In genomic region chr11:3228445-3228829, GRCh38 we compare ENCODE assay signal across 31 cellular contexts. TPM values are rescaled to one million over a fixed set of nuclear protein-coding genes. Genes with fewer than 3 reads are reported as not detected.
"Had no signal": no experiment of that assay in that cellular context is flagged by ENCODE, and none has a peak within 500 bp of the region (broad histone marks: within the 10 kb centered on the region; RNA-seq: fewer than 3 reads in every experiment).

No MANE protein-coding gene starts in this region.

- H3K27ac ChIP-seq: esophagus squamous epithelium, heart right ventricle, left lung, neutrophil, prostate gland, right atrium auricular region, sigmoid colon, thoracic aorta, tibial nerve, upper lobe of right lung, uterus had no signal

- H3K4me3 ChIP-seq: esophagus squamous epithelium, heart right ventricle, left lung, prostate gland, right atrium auricular region, sigmoid colon, thoracic aorta, tibial nerve, upper lobe of right lung, uterus had no signal

- H3K36me3 Mint-ChIP-seq: natural killer cell; stimulated activated naive B cell treated with anti-CD40 and anti-IgM and Interleukin-4, amounts not matched to agents 10 μg/mL and 1 μg/mL and 100 μg/mL, for 72 hours had no signal

- H3K27me3 ChIP-seq: right atrium auricular region, uterus had no signal

- ATAC-seq: effector memory CD8-positive, alpha-beta T cell; heart right ventricle; left cardiac atrium; left lung; natural killer cell; stimulated activated naive B cell treated with anti-CD40 and anti-IgM and Interleukin-4, amounts not matched to agents 10 μg/mL and 1 μg/mL and 100 μg/mL, for 72 hours; upper lobe of right lung had no signal

- H3K9me3 ChIP-seq: esophagus squamous epithelium, heart right ventricle, left lung, neutrophil, prostate gland, right atrium auricular region, sigmoid colon, thoracic aorta, tibial nerve, upper lobe of right lung, uterus had no signal

- H3K27ac Mint-ChIP-seq: effector memory CD8-positive, alpha-beta T cell; natural killer cell; stimulated activated naive B cell treated with anti-CD40 and anti-IgM and Interleukin-4, amounts not matched to agents 10 μg/mL and 1 μg/mL and 100 μg/mL, for 72 hours; stimulated activated naive CD8-positive, alpha-beta T cell treated with anti-CD3 and anti-CD28 coated beads, Interleukin-15, Interleukin-2, amounts not matched to agents 100 ng/mL and 50 ng/mL, for 24 hours had no signal

- H3K4me1 ChIP-seq: esophagus squamous epithelium, left lung, prostate gland, right atrium auricular region, upper lobe of right lung, uterus had no signal

- H3K4me1 Mint-ChIP-seq: stimulated activated naive B cell treated with anti-CD40 and anti-IgM and Interleukin-4, amounts not matched to agents 10 μg/mL and 1 μg/mL and 100 μg/mL, for 72 hours had no signal

- H3K27me3 Mint-ChIP-seq: stimulated activated naive CD8-positive, alpha-beta T cell treated with anti-CD3 and anti-CD28 coated beads, Interleukin-15, Interleukin-2, amounts not matched to agents 100 ng/mL and 50 ng/mL, for 24 hours had no signal

- H3K9me3 Mint-ChIP-seq: effector memory CD8-positive, alpha-beta T cell; natural killer cell; stimulated activated naive B cell treated with anti-CD40 and anti-IgM and Interleukin-4, amounts not matched to agents 10 μg/mL and 1 μg/mL and 100 μg/mL, for 72 hours; stimulated activated naive CD8-positive, alpha-beta T cell treated with anti-CD3 and anti-CD28 coated beads, Interleukin-15, Interleukin-2, amounts not matched to agents 100 ng/mL and 50 ng/mL, for 24 hours had no signal

- H3K36me3 ChIP-seq: esophagus squamous epithelium, heart right ventricle, left lung, neutrophil, prostate gland, right atrium auricular region, sigmoid colon, thoracic aorta, tibial nerve, upper lobe of right lung, uterus had no signal

- DNase-seq: cortex of kidney; effector memory CD8-positive, alpha-beta T cell; erythroblast; esophagus squamous epithelium; foreskin melanocyte; glutamatergic neuron; hippocampal formation; left cardiac atrium; mesendoderm; midbrain; natural killer cell; sigmoid colon; stimulated activated CD4-positive, alpha-beta T cell treated with anti-CD3 and anti-CD28 coated beads, Interleukin-2, amount 100 ng/mL, for 48 hours; stimulated activated naive B cell treated with anti-CD40 and anti-IgM and Interleukin-4, amounts not matched to agents 10 μg/mL and 1 μg/mL and 100 μg/mL, for 72 hours had no signal

- H3K4me3 Mint-ChIP-seq: effector memory CD8-positive, alpha-beta T cell; natural killer cell; stimulated activated naive B cell treated with anti-CD40 and anti-IgM and Interleukin-4, amounts not matched to agents 10 μg/mL and 1 μg/mL and 100 μg/mL, for 72 hours; stimulated activated naive CD8-positive, alpha-beta T cell treated with anti-CD3 and anti-CD28 coated beads, Interleukin-15, Interleukin-2, amounts not matched to agents 100 ng/mL and 50 ng/mL, for 24 hours had no signal

RNA-seq across cellular contexts. Expression of gene MRGPRE, which starts 3.8 kb away (rescaled TPM):
- total RNA-seq: dermis microvascular lymphatic vessel endothelial cell, lower leg skin, lung microvascular endothelial cell, natural killer cell, omental fat pad, right atrium auricular region, skeletal muscle tissue, thoracic aorta, upper lobe of right lung had no signal
- polyA plus RNA-seq: heart right ventricle had no signal

RNA-seq across cellular contexts. Expression of gene MRGPRG, which starts 9.8 kb away (rescaled TPM):
- total RNA-seq: dermis microvascular lymphatic vessel endothelial cell, esophagus squamous epithelium, heart right ventricle, kidney epithelial cell, left cardiac atrium, left lung, lower leg skin, lung microvascular endothelial cell, natural killer cell, omental fat pad, right atrium auricular region, sigmoid colon, skeletal muscle tissue, thoracic aorta, tibial nerve, upper lobe of right lung, uterus had no signal
- polyA plus RNA-seq: heart right ventricle, neural cell, sigmoid colon had no signal
